Comparison of ENCODE assay signal across 12 cellular contexts in genomic region chr3:45537960-45538640, GRCh38. TPM values are rescaled to one million over a fixed set of nuclear protein-coding genes. Genes with fewer than 3 reads are reported as not detected.
DNase-seq lines count a peak whose midpoint lies in the region; ATAC-seq and TF ChIP-seq lines count a peak whose summit lies in the region.
"Had no signal": no experiment of that assay in that cellular context is flagged by ENCODE, and none has a peak within 500 bp of the region (broad histone marks: within the 10 kb centered on the region; RNA-seq: fewer than 3 reads in every experiment).

No MANE protein-coding gene starts in this region.

- no peak for ATAC-seq in GM18909 (IDR thresholded peaks at IDR 0.05; ENCODE audit: poor library complexity, unreplicated experiment)
- no peak for ATAC-seq in HG03196 (IDR thresholded peaks at IDR 0.05; ENCODE audit: unreplicated experiment)
- ATAC-seq: activated naive CD4-positive, alpha-beta T cell treated with anti-CD3 and anti-CD28 coated beads, Interleukin-2, amount 50 U/mL, for 72 hours had no signal

- no peaks in the 10 kb centered on the region for H3K27me3 ChIP-seq in left ventricle myocardium inferior (ENCODE audit: low read depth)
- no peaks in the 10 kb centered on the region for H3K27me3 ChIP-seq in skeletal muscle tissue (ENCODE audit: control insufficient read depth in 3 of 3, insufficient read depth in 3 of 3, low read length in 3 of 3)
- H3K27me3 ChIP-seq: neutrophil had no signal

- intact Hi-C loops in left ventricle myocardium inferior (cut with micrococcal nuclease) = no loop called here

- H3K27ac ChIP-seq in VCaP (peak overlapping the region; percentile 79), left ventricle myocardium inferior (replicated peaks) (peak overlapping the region; percentile 89), skeletal muscle tissue (ENCODE audit: low read depth, low read length) (peak overlapping the region; percentile 74)
- H3K27ac ChIP-seq: neutrophil had no signal

- H3K36me3 ChIP-seq in left ventricle myocardium inferior (no peaks in the 10 kb centered on the region), skeletal muscle tissue (ENCODE audit: control insufficient read depth in 3 of 3, insufficient read depth in 3 of 3, low read length in 3 of 3) (no peaks in the 10 kb centered on the region)
- H3K36me3 ChIP-seq: neutrophil had no signal

- DNase-seq in GDM1 (lab: John Stamatoyannopoulos, UW) (peak; percentile 73), left ventricle myocardium inferior (peak; percentile 77), DMS53 treated with DMSO at 0.1 percent for 48 hours (lab: John Stamatoyannopoulos, UW; ENCODE audit: unreplicated experiment) (no peak), NK-92 (lab: John Stamatoyannopoulos, UW; ENCODE audit: unreplicated experiment) (no peak)
- DNase-seq: activated B cell treated with CpG ODN at 0.5 μM for 24 hours, DMS79 treated with DMSO at 0.1 percent for 48 hours had no signal

- H3K4me1 ChIP-seq in left ventricle myocardium inferior (peaks cover 76% of the 10 kb centered on the region), skeletal muscle tissue (ENCODE audit: control insufficient read depth in 3 of 3, insufficient read depth in 3 of 3, low read length in 3 of 3) (peaks cover 9 to 14% (median 14%) of the 10 kb centered on the region in 3 donors)

- H3K4me3 ChIP-seq in left ventricle myocardium inferior (peak overlapping the region; percentile 16), skeletal muscle tissue (ENCODE audit: low read length in 3 of 3) (no peak overlapping the region)

- TF ChIP-seq CTCF in VCaP (conservative IDR thresholded peaks at IDR 0.05) (no peak), left ventricle myocardium inferior (IDR thresholded peaks at IDR 0.05; ENCODE audit: borderline replicate concordance) (no peak)

- H3K9me3 ChIP-seq in left ventricle myocardium inferior (replicated peaks) = no peaks in the 10 kb centered on the region
- no peaks in the 10 kb centered on the region for H3K9me3 ChIP-seq in skeletal muscle tissue (ENCODE audit: control insufficient read depth in 3 of 3, low read length in 3 of 3)
- H3K9me3 ChIP-seq: neutrophil had no signal

- no peak overlapping the region for H3K9ac ChIP-seq in skeletal muscle tissue (ENCODE audit: low read depth in 1 of 3, low read length in 3 of 3)

RNA-seq across cellular contexts. Expression of gene LIMD1, which starts 56.5 kb away (rescaled TPM):
- total RNA-seq in left ventricle myocardium inferior = 27.8 TPM
- total RNA-seq in skeletal muscle tissue = 16.2 TPM

Comparison
In these comparisons a context has a peak if more than half of its experiments do, and no peak if none do; other contexts are left out.
1. DNase-seq: peak in GDM1 (single experiment) and left ventricle myocardium inferior (single experiment); none in DMS53 treated with DMSO at 0.1 percent for 48 hours (single experiment) and NK-92 (single experiment).
2. Peak in every context shown above with its lines, with median percentiles within 50 percentile points of each other: H3K27ac ChIP-seq.